8 cellular contexts compared by ENCODE assay signal in genomic region chr1:92599184-92599583, GRCh38.
DNase-seq lines count a peak whose midpoint lies in the region; ATAC-seq and TF ChIP-seq lines count a peak whose summit lies in the region.

No MANE protein-coding gene starts in this region.

- no peak overlapping the region for H3K4me3 ChIP-seq in uterus

- no peak overlapping the region for H3K27ac ChIP-seq in uterus

- no peak for ATAC-seq in GM19023 (IDR thresholded peaks at IDR 0.05; ENCODE audit: unreplicated experiment)
- ATAC-seq in HG03439 (IDR thresholded peaks at IDR 0.05; ENCODE audit: unreplicated experiment), result no peak

- intact Hi-C loops in uterus (cut with DNase I; ENCODE audit: low total_unique reads), result no loop called here

- peak; percentile 11 for DNase-seq in COR-L47 (lab: John Stamatoyannopoulos, UW)
- peak; percentile 5 for DNase-seq in H4 (ENCODE audit: low spot score)
- peak; percentile 62 for DNase-seq in SKM-1 treated with dmso at 0.1 percent for 144 hours (lab: John Stamatoyannopoulos, UW; ENCODE audit: unreplicated experiment)
- DNase-seq in inferior parietal cortex (ENCODE audit: extremely low spot score), result peak; percentile 36
- DNase-seq in NCI-H2029 (lab: John Stamatoyannopoulos, UW), result no peak
- DNase-seq in uterus, result no peak

- no peaks in the 10 kb centered on the region for H3K4me1 ChIP-seq in uterus

- H3K9me3 ChIP-seq in uterus, result no peaks in the 10 kb centered on the region

- no peaks in the 10 kb centered on the region for H3K27me3 ChIP-seq in uterus

- H3K36me3 ChIP-seq in uterus, result no peaks in the 10 kb centered on the region

- peak in 1 of 4 experiments; percentile 25 for TF ChIP-seq CTCF in uterus (IDR thresholded peaks at IDR 0.05)

- TF ChIP-seq POLR2A in uterus (IDR thresholded peaks at IDR 0.05), result no peak

Comparison
In these comparisons a context has a peak if more than half of its experiments do, and no peak if none do; other contexts are left out.
1. DNase-seq: peak in COR-L47 (single experiment), H4 (single experiment), SKM-1 treated with dmso at 0.1 percent for 144 hours (single experiment) and inferior parietal cortex (single experiment); none in NCI-H2029 (single experiment) and uterus (0 of 2).